In genomic region chrY:7745486-7745885, GRCh38 we compare ENCODE assay signal across 29 cellular contexts.
"Had no signal": no experiment of that assay in that cellular context is flagged by ENCODE, and none has a peak within 500 bp of the region (broad histone marks: within the 10 kb centered on the region; RNA-seq: fewer than 3 reads in every experiment).

No MANE protein-coding gene starts in this region.

- DNase-seq: activated B cell treated with CpG ODN at 0.5 μM for 24 hours; activated CD4-positive, alpha-beta memory T cell treated with anti-CD3 and anti-CD28 coated beads for 36 hours; activated CD4-positive, alpha-beta T cell treated with anti-CD3 and anti-CD28 coated beads for 4 hours; activated CD4-positive, alpha-beta T cell treated with anti-CD3 and anti-CD28 coated beads, Interleukin-2, amount 10 ng/mL, durations not matched to agents 24 days and 14 days; activated CD4-positive, alpha-beta T cell treated with anti-CD3 and anti-CD28 coated beads, Interleukin-2, amount 50 U/mL, for 1 hour; activated CD4-positive, alpha-beta T cell treated with anti-CD3 and anti-CD28 coated beads, Interleukin-2, amount 50 U/mL, for 4 hours; activated CD4-positive, CD25-positive, alpha-beta regulatory T cell treated with anti-CD3 and anti-CD28 coated beads, Interleukin-2, amount 50 U/mL, for 72 hours; activated CD8-positive, alpha-beta memory T cell treated with anti-CD3 and anti-CD28 coated beads, Interleukin-2, amount 50 U/mL, for 4 hours; activated CD8-positive, alpha-beta T cell treated with anti-CD3 and anti-CD28 coated beads for 36 hours; activated effector memory CD4-positive, alpha-beta T cell treated with anti-CD3 and anti-CD28 coated beads, Interleukin-2, amount 50 U/mL, for 16 hours; activated gamma-delta T cell treated with Interleukin-2 at 50 U/mL for 16 hours; activated naive CD4-positive, alpha-beta T cell; activated naive CD4-positive, alpha-beta T cell treated with anti-CD3 and anti-CD28 coated beads for 36 hours; activated naive CD4-positive, alpha-beta T cell treated with anti-CD3 and anti-CD28 coated beads, Interleukin-2, amount 50 U/mL, for 16 hours; activated naive CD8-positive, alpha-beta T cell treated with anti-CD3 and anti-CD28 coated beads for 36 hours; activated T-cell treated with anti-CD3 and anti-CD28 coated beads for 4 hours; activated T-cell treated with anti-CD3 and anti-CD28 coated beads, Interleukin-2, amount 50 U/mL, for 1 hour; activated T-cell treated with anti-CD3 and anti-CD28 coated beads, Interleukin-2, amount 50 U/mL, for 4 hours; activated T-cell treated with anti-CD3 and anti-CD28 coated beads, Interleukin-2, amount 50 U/mL, for 72 hours; anterior cingulate cortex; cerebellar nuclear complex; T-helper 1 cell; T-helper 2 cell; T-helper 9 cell had no signal

- H3K4me3 ChIP-seq: ascending aorta, cardiac muscle cell had no signal

- H3K9me3 ChIP-seq: ascending aorta had no signal

- H3K36me3 ChIP-seq: ascending aorta, cardiac muscle cell had no signal

- H3K4me1 ChIP-seq: ascending aorta had no signal

- H3K27ac ChIP-seq: ascending aorta, cardiac muscle cell, VCaP had no signal

- H3K27me3 ChIP-seq: ascending aorta, cardiac muscle cell had no signal

- ATAC-seq: activated CD8-positive, alpha-beta T cell treated with anti-CD3 and anti-CD28 coated beads for 36 hours; activated naive CD4-positive, alpha-beta T cell treated with anti-CD3 and anti-CD28 coated beads, Interleukin-2, amount 50 U/mL, for 72 hours; activated T-cell treated with anti-CD3 and anti-CD28 coated beads, Interleukin-2, amount 50 U/mL, for 4 hours; activated T-cell treated with anti-CD3 and anti-CD28 coated beads, Interleukin-2, amount 50 U/mL, for 72 hours; activated T-helper 17 cell treated with anti-CD3 and anti-CD28 coated beads, Interleukin-2, amount 50 U/mL, for 72 hours had no signal
